In the genomic region with DNA sequence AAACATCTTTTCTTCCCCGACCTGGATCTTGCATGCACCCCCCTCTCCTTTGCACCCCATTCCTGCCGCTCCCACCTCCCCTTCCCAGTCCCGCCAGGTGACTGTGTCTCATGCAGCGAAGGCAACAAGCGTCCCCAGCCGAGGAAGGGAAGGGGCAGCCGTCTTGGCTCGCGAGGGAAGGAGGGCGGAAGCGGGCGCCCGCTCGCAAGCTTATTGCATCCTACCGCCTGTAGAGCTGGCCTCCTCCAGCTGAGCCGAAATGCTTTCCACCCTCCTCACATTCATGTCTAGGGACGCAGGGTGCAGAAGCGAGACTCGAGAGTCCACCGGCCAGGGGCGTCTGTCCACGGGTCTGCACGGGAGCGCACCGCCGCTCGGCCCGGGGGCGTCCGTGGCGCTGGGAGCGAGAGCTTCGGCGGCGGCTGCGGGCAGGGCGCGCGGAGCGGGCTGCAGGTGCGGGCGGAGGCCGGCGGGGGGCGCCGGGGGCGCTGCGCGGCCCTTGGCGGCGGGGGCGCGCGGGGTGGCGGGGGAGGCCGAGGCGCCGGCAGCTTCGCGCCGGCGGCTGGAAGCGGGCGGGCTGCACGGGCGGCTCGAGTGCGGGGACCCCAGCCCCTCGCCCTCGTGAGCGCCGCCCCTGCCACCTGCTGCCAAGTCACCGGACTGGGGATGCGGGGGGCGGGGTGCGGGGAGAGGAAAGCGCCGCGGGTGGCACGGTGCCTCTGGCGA, we compare ENCODE assay signal across 8 cellular contexts. TPM values are rescaled to one million over a fixed set of nuclear protein-coding genes. Genes with fewer than 3 reads are reported as not detected.
DNase-seq lines count a peak whose midpoint lies in the region; ATAC-seq and TF ChIP-seq lines count a peak whose summit lies in the region.

Gene KCNIP4 (minus strand): TSS at position 426 of the 726 bp plus-strand sequence.

- H3K9me2 ChIP-seq in GM23248 (ENCODE audit: insufficient read depth) (no peaks in the 10 kb centered on the region), Karpas-422 (replicated peaks; ENCODE audit: insufficient read depth, low read length) (no peaks in the 10 kb centered on the region)

- peaks cover 5% of the 10 kb centered on the region for H3K4me1 Mint-ChIP-seq in progenitor cell of endocrine pancreas (ENCODE audit: low read depth)

- WGBS in GM23248 (ENCODE audit: low coverage in 1 of 2, low lambda C conversion rate in 2 of 2, missing lambda C conversion rate in 2 of 2), 2 experiments: 3% methylated on average over 42 to 62 of the region's 81 CpGs

- no peaks in the 10 kb centered on the region for H3K36me3 Mint-ChIP-seq in progenitor cell of endocrine pancreas (ENCODE audit: insufficient read depth)

- H2AFZ ChIP-seq in GM23248 (peak within 1 kb of the TSS; percentile 74), Karpas-422 (ENCODE audit: low read length) (no peak within 1 kb of the TSS)

- peak within 1 kb of the TSS; percentile 68 for H3K4me3 Mint-ChIP-seq in progenitor cell of endocrine pancreas (ENCODE audit: low read depth)

- DNase-seq in GM23248 (peak; percentile 63), SK-N-DZ (ENCODE audit: low spot score) (peak; percentile 9), fibroblast of the aortic adventitia (ENCODE audit: low read depth) (peak; percentile 21), progenitor cell of endocrine pancreas (ENCODE audit: low spot score, unreplicated experiment) (peak; percentile 49), Karpas-422 (no peak), putamen (ENCODE audit: low spot score) (no peak), NCI-H1694 (lab: John Stamatoyannopoulos, UW) (no peak)

- no peaks in the 10 kb centered on the region for H3K9me3 Mint-ChIP-seq in progenitor cell of endocrine pancreas (ENCODE audit: low read depth)

- peak within 1 kb of the TSS; percentile 60 for H3K4me2 ChIP-seq in GM23248 (ENCODE audit: unreplicated experiment)
- no peak within 1 kb of the TSS for H3K4me2 ChIP-seq in Karpas-422 (ENCODE audit: low read depth, low read length, poor library complexity, severe bottlenecking)

- no peak for ATAC-seq in HG03045 (IDR thresholded peaks at IDR 0.05; ENCODE audit: unreplicated experiment)

- H3K4me1 ChIP-seq in GM23248 (ENCODE audit: insufficient read depth): no peaks in the 10 kb centered on the region
- H3K4me1 ChIP-seq in Karpas-422 (ENCODE audit: low read length): no peaks in the 10 kb centered on the region

- peaks cover 67% of the 10 kb centered on the region for H3K27me3 Mint-ChIP-seq in progenitor cell of endocrine pancreas

- in situ Hi-C loops in GM23248 (cut with MboI): no loop called here

- H4K20me1 ChIP-seq in GM23248 (ENCODE audit: insufficient read depth): no peaks in the 10 kb centered on the region
- H4K20me1 ChIP-seq in Karpas-422 (ENCODE audit: insufficient read depth, low read depth, low read length): no peaks in the 10 kb centered on the region

- no peak within 1 kb of the TSS for H3K27ac ChIP-seq in GM23248
- H3K27ac ChIP-seq in Karpas-422 (ENCODE audit: low read length): no peak within 1 kb of the TSS

- no peaks in the 10 kb centered on the region for H3F3A ChIP-seq in GM23248 (ENCODE audit: insufficient read depth)

- H3K79me2 ChIP-seq in GM23248 (ENCODE audit: insufficient read depth): no peaks in the 10 kb centered on the region
- H3K79me2 ChIP-seq in Karpas-422 (ENCODE audit: low read length): no peaks in the 10 kb centered on the region

- peak within 1 kb of the TSS; percentile 73 for H3K4me3 ChIP-seq in GM23248
- peak within 1 kb of the TSS; percentile 70 for H3K4me3 ChIP-seq in fibroblast of the aortic adventitia (ENCODE audit: low read depth, low read length)
- H3K4me3 ChIP-seq in Karpas-422 (ENCODE audit: low read length): no peak within 1 kb of the TSS

- no peak within 1 kb of the TSS for H3K27ac Mint-ChIP-seq in progenitor cell of endocrine pancreas

- H3K27me3 ChIP-seq in GM23248 (replicated peaks; ENCODE audit: insufficient read depth) (0 out of 2 replicates have a peak, but pooled peaks cover 4% of the 10 kb centered on the region), Karpas-422 (ENCODE audit: low read length) (no peaks in the 10 kb centered on the region)

- H3K9ac ChIP-seq in GM23248: peak within 1 kb of the TSS; percentile 12; the same call in 1 of the 2 replicates
- no peak within 1 kb of the TSS for H3K9ac ChIP-seq in Karpas-422 (ENCODE audit: low read length)

- no peaks in the 10 kb centered on the region for H3K9me3 ChIP-seq in GM23248 (ENCODE audit: low read depth)
- peaks cover 15% of the 10 kb centered on the region; the same call in 1 of the 2 replicates for H3K9me3 ChIP-seq in Karpas-422 (ENCODE audit: low read length)

- TF ChIP-seq CTCF in fibroblast of the aortic adventitia (IDR thresholded peaks at IDR 0.05; ENCODE audit: insufficient read depth, low read length): no peak
- peak; percentile 22 for TF ChIP-seq CTCF in progenitor cell of endocrine pancreas (IDR thresholded peaks at IDR 0.05; ENCODE audit: unreplicated experiment)

- H3K36me3 ChIP-seq in GM23248 (ENCODE audit: low read depth) (no peaks in the 10 kb centered on the region), Karpas-422 (ENCODE audit: insufficient read depth, low read length) (no peaks in the 10 kb centered on the region)

RNA-seq across cellular contexts. Expression of gene KCNIP4, which starts in this region (rescaled TPM):
- total RNA-seq in GM23248 (2014; rRNA removed; shearing (Covaris generic)): not detected in 2 replicates
- 0.65 TPM in 2 replicates for polyA plus RNA-seq in GM23248 (2016; fragmentation: Nextera tagmentation; extraction: Ambion mirVana)
- 8.8 TPM in 2 replicates for polyA plus RNA-seq in SK-N-DZ (2014; cell fraction: cytosol; rRNA removed)
- 2.6 and 5.9 TPM in 2 replicates for polyA plus RNA-seq in SK-N-DZ (2014; cell fraction: nucleus; rRNA removed)
- 0.82 and 1.7 TPM in 2 replicates for total RNA-seq in fibroblast of the aortic adventitia (ENCODE audit: low replicate concordance)
- 0.27 and 0.43 TPM in 2 replicates for total RNA-seq in progenitor cell of endocrine pancreas
- not detected in 2 replicates for total RNA-seq in Karpas-422 (2014; rRNA removed; shearing (Covaris generic); ENCODE audit: low replicate concordance)

Comparison
In these comparisons a context has a peak if more than half of its experiments do, and no peak if none do; other contexts are left out.
1. Peak in DNase-seq, H3K4me3 ChIP-seq, H3K9ac ChIP-seq and H3K4me2 ChIP-seq in GM23248; RNA of the gene not detected or under 1 TPM.
2. Peak in DNase-seq in progenitor cell of endocrine pancreas; RNA of the gene not detected or under 1 TPM.
3. DNase-seq: peak in SK-N-DZ (single experiment) and fibroblast of the aortic adventitia (single experiment); none in Karpas-422 (single experiment), putamen (single experiment) and NCI-H1694 (single experiment).